22 cellular contexts compared by ENCODE assay signal in genomic region chr4:113695328-113696169, GRCh38.
DNase-seq lines count a peak whose midpoint lies in the region; ATAC-seq and TF ChIP-seq lines count a peak whose summit lies in the region.
"Had no signal": no experiment of that assay in that cellular context is flagged by ENCODE, and none has a peak within 500 bp of the region (broad histone marks: within the 10 kb centered on the region; RNA-seq: fewer than 3 reads in every experiment).

No MANE protein-coding gene starts in this region.

- H3K9me2 ChIP-seq in Karpas-422 (replicated peaks; ENCODE audit: insufficient read depth, low read length) = no peaks in the 10 kb centered on the region

- H4K20me1 ChIP-seq in Karpas-422 (ENCODE audit: insufficient read depth, low read depth, low read length) = no peaks in the 10 kb centered on the region

- no peaks in the 10 kb centered on the region for H3K27me3 Mint-ChIP-seq in activated CD8-positive, alpha-beta T cell treated with anti-CD3 and anti-CD28 coated beads for 36 hours
- H3K27me3 Mint-ChIP-seq in activated CD8-positive, alpha-beta T cell treated with anti-CD3 and anti-CD28 coated beads, Interleukin-2, amount 10 ng/mL, durations not matched to agents 7 days and 5 days (ENCODE audit: low read depth) = no peaks in the 10 kb centered on the region
- H3K27me3 Mint-ChIP-seq in endodermal cell (ENCODE audit: insufficient read depth) (no peaks in the 10 kb centered on the region), chondrocyte (ENCODE audit: low read depth) (no peaks in the 10 kb centered on the region)
- H3K27me3 Mint-ChIP-seq: activated naive CD4-positive, alpha-beta T cell treated with anti-CD3 and anti-CD28 coated beads, Interleukin-2, amount 50 U/mL, for 24 hours; brain; stimulated activated memory B cell treated with anti-CD40 and anti-IgM and Interleukin-4, amounts not matched to agents 10 μg/mL and 1 μg/mL and 100 μg/mL, for 72 hours had no signal

- peak; percentile 37 for ATAC-seq in activated CD8-positive, alpha-beta T cell treated with anti-CD3 and anti-CD28 coated beads for 36 hours
- ATAC-seq in activated CD8-positive, alpha-beta T cell treated with anti-CD3 and anti-CD28 coated beads, Interleukin-2, amount 10 ng/mL, durations not matched to agents 7 days and 5 days = no peak
- peak; percentile 34 to 72 (median 62) for ATAC-seq in psoas muscle
- ATAC-seq: stimulated activated memory B cell treated with anti-CD40 and anti-IgM and Interleukin-4, amounts not matched to agents 10 μg/mL and 1 μg/mL and 100 μg/mL, for 72 hours had no signal

- 88 to 100% methylated on average over 1 to 3 of the region's 3 CpGs for WGBS in endodermal cell (ENCODE audit: insufficient coverage in 1 of 2, insufficient read length in 1 of 2), 2 experiments
- 80 to 94% (median 94%) methylated on average over 3 of the region's 3 CpGs for WGBS in psoas muscle, 3 donors

- TF ChIP-seq CTCF in activated CD8-positive, alpha-beta T cell treated with anti-CD3 and anti-CD28 coated beads for 36 hours (IDR thresholded peaks at IDR 0.05) = no peak
- TF ChIP-seq CTCF in endodermal cell (conservative IDR thresholded peaks at IDR 0.05) (no peak), psoas muscle (IDR thresholded peaks at IDR 0.05) (no peak), chondrocyte (IDR thresholded peaks at IDR 0.05) (no peak)

- peaks cover 100% of the 10 kb centered on the region for H3K79me2 ChIP-seq in Karpas-422 (ENCODE audit: low read length)

- H3K4me2 ChIP-seq in Karpas-422 (ENCODE audit: low read depth, low read length, poor library complexity, severe bottlenecking) = no peak overlapping the region

- H3K27me3 ChIP-seq in Karpas-422 (ENCODE audit: low read length) = no peaks in the 10 kb centered on the region
- no peaks in the 10 kb centered on the region for H3K27me3 ChIP-seq in endodermal cell (ENCODE audit: control insufficient read depth, insufficient read depth, low read length, poor library complexity, severe bottlenecking)
- H3K27me3 ChIP-seq in psoas muscle (ENCODE audit: insufficient read depth in 3 of 3, low read length in 2 of 3) = no peaks in the 10 kb centered on the region
- H3K27me3 ChIP-seq: dorsolateral prefrontal cortex, esophagus muscularis mucosa had no signal

- no peak overlapping the region for H3K4me3 ChIP-seq in Karpas-422 (ENCODE audit: low read length)
- H3K4me3 ChIP-seq in endodermal cell (ENCODE audit: low read length) = no peak overlapping the region
- H3K4me3 ChIP-seq in psoas muscle = no peak overlapping the region
- H3K4me3 ChIP-seq: dorsolateral prefrontal cortex, esophagus muscularis mucosa had no signal

- peaks cover 20% of the 10 kb centered on the region for H3K36me3 Mint-ChIP-seq in activated CD8-positive, alpha-beta T cell treated with anti-CD3 and anti-CD28 coated beads for 36 hours (ENCODE audit: low read depth)
- H3K36me3 Mint-ChIP-seq in activated CD8-positive, alpha-beta T cell treated with anti-CD3 and anti-CD28 coated beads, Interleukin-2, amount 10 ng/mL, durations not matched to agents 7 days and 5 days (ENCODE audit: low read depth) = peaks cover 16% of the 10 kb centered on the region
- no peaks in the 10 kb centered on the region for H3K36me3 Mint-ChIP-seq in endodermal cell (ENCODE audit: low read depth)
- no peaks in the 10 kb centered on the region for H3K36me3 Mint-ChIP-seq in chondrocyte (ENCODE audit: low read depth)

- H3K27ac ChIP-seq in Karpas-422 (ENCODE audit: low read length) (0 out of 2 replicates have a peak overlapping the region, but pooled peaks have one; percentile 25), endodermal cell (ENCODE audit: low read depth, low read length) (no peak overlapping the region), psoas muscle (peak overlapping the region; percentile 5)
- H3K27ac ChIP-seq: dorsolateral prefrontal cortex, esophagus muscularis mucosa had no signal

- H3K9me3 Mint-ChIP-seq in activated CD8-positive, alpha-beta T cell treated with anti-CD3 and anti-CD28 coated beads for 36 hours = no peaks in the 10 kb centered on the region
- peaks cover 2% of the 10 kb centered on the region for H3K9me3 Mint-ChIP-seq in activated CD8-positive, alpha-beta T cell treated with anti-CD3 and anti-CD28 coated beads, Interleukin-2, amount 10 ng/mL, durations not matched to agents 7 days and 5 days (ENCODE audit: insufficient read depth)
- H3K9me3 Mint-ChIP-seq in endodermal cell (no peaks in the 10 kb centered on the region), chondrocyte (ENCODE audit: low read depth) (no peaks in the 10 kb centered on the region)
- H3K9me3 Mint-ChIP-seq: brain; stimulated activated memory B cell treated with anti-CD40 and anti-IgM and Interleukin-4, amounts not matched to agents 10 μg/mL and 1 μg/mL and 100 μg/mL, for 72 hours had no signal

- no peak for DNase-seq in activated CD8-positive, alpha-beta T cell treated with anti-CD3 and anti-CD28 coated beads for 36 hours
- DNase-seq in activated CD8-positive, alpha-beta T cell treated with anti-CD3 and anti-CD28 coated beads, Interleukin-2, amount 10 ng/mL, durations not matched to agents 7 days and 5 days = no peak
- DNase-seq in Karpas-422 (no peak), endodermal cell (peak; percentile 51), psoas muscle (no peak), epidermal melanocyte (ENCODE audit: insufficient read length, low spot score) (no peak), chondrocyte (ENCODE audit: low spot score) (no peak)
- DNase-seq in activated CD4-positive, alpha-beta T cell treated with anti-CD3 and anti-CD28 coated beads, Interleukin-2, amount 50 U/mL, for 4 hours = no peak
- DNase-seq: activated CD4-positive, alpha-beta T cell treated with anti-CD3 and anti-CD28 coated beads, Interleukin-2, amount 50 U/mL, for 1 hour; activated T-cell treated with anti-CD3 and anti-CD28 coated beads for 4 hours; C1 segment of cervical spinal cord; dorsolateral prefrontal cortex; GDM1; glutamatergic neuron; H7; NCI-H1105; NCI-H526; trophoblast cell had no signal

- no peak overlapping the region for H2AFZ ChIP-seq in Karpas-422 (ENCODE audit: low read length)

- H3K9ac ChIP-seq in Karpas-422 (ENCODE audit: low read length) = no peak overlapping the region
- no peak overlapping the region for H3K9ac ChIP-seq in endodermal cell (ENCODE audit: extremely low read depth, low read length, poor library complexity, severe bottlenecking)

- H3K36me3 ChIP-seq in Karpas-422 (ENCODE audit: insufficient read depth, low read length) (peaks cover 28% of the 10 kb centered on the region), endodermal cell (ENCODE audit: control insufficient read depth, insufficient read depth, low read length) (peaks cover 15% of the 10 kb centered on the region), psoas muscle (ENCODE audit: insufficient read depth in 1 of 2, low read depth in 1 of 2) (no peaks in the 10 kb centered on the region)
- H3K36me3 ChIP-seq: esophagus muscularis mucosa had no signal

- no peaks in the 10 kb centered on the region for H3K9me3 ChIP-seq in Karpas-422 (ENCODE audit: low read length)
- no peaks in the 10 kb centered on the region for H3K9me3 ChIP-seq in endodermal cell (ENCODE audit: control insufficient read depth, low read length)
- H3K9me3 ChIP-seq in psoas muscle = no peaks in the 10 kb centered on the region
- H3K9me3 ChIP-seq: esophagus muscularis mucosa had no signal

- CTCF ChIA-PET in activated CD8-positive, alpha-beta T cell treated with anti-CD3 and anti-CD28 coated beads for 36 hours (lab: Charles Lee) = no interaction called here
- CTCF ChIA-PET in activated CD8-positive, alpha-beta T cell treated with anti-CD3 and anti-CD28 coated beads, Interleukin-2, amount 10 ng/mL, durations not matched to agents 7 days and 5 days (lab: Charles Lee) = interaction anchor here (2.0 kb wide), 1 partner anchor 10 kb away, joined by 6 read pairs; no protein-coding TSS in a partner anchor

- POLR2A ChIA-PET in activated CD8-positive, alpha-beta T cell treated with anti-CD3 and anti-CD28 coated beads for 36 hours (lab: Charles Lee) = no interaction called here
- POLR2A ChIA-PET in activated CD8-positive, alpha-beta T cell treated with anti-CD3 and anti-CD28 coated beads, Interleukin-2, amount 10 ng/mL, durations not matched to agents 7 days and 5 days (lab: Charles Lee) = no interaction called here

- intact Hi-C loops in activated CD8-positive, alpha-beta T cell treated with anti-CD3 and anti-CD28 coated beads for 36 hours (cut with micrococcal nuclease) = no loop called here
- intact Hi-C loops in psoas muscle (cut with DNase I) = no loop called here

- no peak overlapping the region for H3K4me3 Mint-ChIP-seq in activated CD8-positive, alpha-beta T cell treated with anti-CD3 and anti-CD28 coated beads for 36 hours
- no peak overlapping the region for H3K4me3 Mint-ChIP-seq in activated CD8-positive, alpha-beta T cell treated with anti-CD3 and anti-CD28 coated beads, Interleukin-2, amount 10 ng/mL, durations not matched to agents 7 days and 5 days
- H3K4me3 Mint-ChIP-seq in endodermal cell = no peak overlapping the region
- no peak overlapping the region for H3K4me3 Mint-ChIP-seq in chondrocyte (ENCODE audit: unreplicated experiment)
- H3K4me3 Mint-ChIP-seq: activated naive CD4-positive, alpha-beta T cell treated with anti-CD3 and anti-CD28 coated beads, Interleukin-2, amount 50 U/mL, for 24 hours; brain; stimulated activated memory B cell treated with anti-CD40 and anti-IgM and Interleukin-4, amounts not matched to agents 10 μg/mL and 1 μg/mL and 100 μg/mL, for 72 hours had no signal

- H3K4me1 ChIP-seq in Karpas-422 (ENCODE audit: low read length) (peaks cover 49% of the 10 kb centered on the region), endodermal cell (ENCODE audit: control insufficient read depth, insufficient read depth, low read length) (peaks cover 5% of the 10 kb centered on the region), psoas muscle (peaks cover 55% of the 10 kb centered on the region)

- no peak overlapping the region for H3K27ac Mint-ChIP-seq in activated CD8-positive, alpha-beta T cell treated with anti-CD3 and anti-CD28 coated beads for 36 hours
- H3K27ac Mint-ChIP-seq in activated CD8-positive, alpha-beta T cell treated with anti-CD3 and anti-CD28 coated beads, Interleukin-2, amount 10 ng/mL, durations not matched to agents 7 days and 5 days = no peak overlapping the region
- no peak overlapping the region for H3K27ac Mint-ChIP-seq in endodermal cell
- no peak overlapping the region for H3K27ac Mint-ChIP-seq in chondrocyte (ENCODE audit: unreplicated experiment)
- H3K27ac Mint-ChIP-seq: activated naive CD4-positive, alpha-beta T cell treated with anti-CD3 and anti-CD28 coated beads, Interleukin-2, amount 50 U/mL, for 24 hours; brain; stimulated activated memory B cell treated with anti-CD40 and anti-IgM and Interleukin-4, amounts not matched to agents 10 μg/mL and 1 μg/mL and 100 μg/mL, for 72 hours had no signal

- peaks cover 37% of the 10 kb centered on the region for H3K4me1 Mint-ChIP-seq in activated CD8-positive, alpha-beta T cell treated with anti-CD3 and anti-CD28 coated beads for 36 hours (ENCODE audit: low read depth)
- peaks cover 22% of the 10 kb centered on the region for H3K4me1 Mint-ChIP-seq in activated CD8-positive, alpha-beta T cell treated with anti-CD3 and anti-CD28 coated beads, Interleukin-2, amount 10 ng/mL, durations not matched to agents 7 days and 5 days (ENCODE audit: low read depth)
- H3K4me1 Mint-ChIP-seq in endodermal cell (peaks cover 6% of the 10 kb centered on the region), chondrocyte (ENCODE audit: low read depth) (peaks cover 33% of the 10 kb centered on the region)
